In the genomic region with DNA sequence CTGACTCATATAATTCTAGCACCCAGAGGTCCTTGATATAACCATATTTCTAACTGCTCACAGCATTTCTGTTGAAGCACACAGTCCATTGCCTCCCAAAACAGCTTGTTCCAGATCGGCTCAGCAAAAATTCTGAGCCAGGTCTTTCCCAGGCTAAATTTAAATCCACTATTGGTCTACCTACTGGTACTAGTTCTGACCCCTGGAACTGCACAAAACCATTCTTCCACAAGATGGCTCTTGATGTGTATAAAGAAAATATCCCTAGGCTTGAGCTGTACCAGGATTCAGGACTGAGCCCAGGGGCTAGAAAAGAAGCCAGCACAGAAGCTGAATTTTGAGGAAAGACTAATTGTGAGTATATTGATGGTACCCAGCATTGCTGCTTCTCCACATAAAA, we compare ENCODE assay signal across 11 cellular contexts.
DNase-seq lines count a peak whose midpoint lies in the region; ATAC-seq and TF ChIP-seq lines count a peak whose summit lies in the region.
"Had no signal": no experiment of that assay in that cellular context is flagged by ENCODE, and none has a peak within 500 bp of the region (broad histone marks: within the 10 kb centered on the region; RNA-seq: fewer than 3 reads in every experiment).

No MANE protein-coding gene starts in this region.

- 88% methylated on average over 1 of the region's 1 CpG for WGBS in mammary epithelial cell (ENCODE audit: low coverage, missing lambda C conversion rate)

- H2AFZ ChIP-seq in mammary epithelial cell (ENCODE audit: low read depth, low read length) = no peak overlapping the region

- TF ChIP-seq CTCF in mammary epithelial cell (conservative IDR thresholded peaks at IDR 0.05 in 1 of 2, IDR thresholded peaks at IDR 0.05 in 1 of 2; ENCODE audit: extremely low read depth in 1 of 2, insufficient read depth in 1 of 2, low read depth in 1 of 2, low read length in 2 of 2) = peak in 1 of 2 donors; percentile 41
- TF ChIP-seq CTCF in MCF 10A (IDR thresholded peaks at IDR 0.05; ENCODE audit: unreplicated experiment) = no peak
- peak; percentile 39 for TF ChIP-seq CTCF in type B pancreatic cell (conservative IDR thresholded peaks at IDR 0.05)

- no TSS peak for BruUV-seq in mammary epithelial cell (replicated peaks; lab: Mats Ljungman, UMichigan)
- no TSS peak for BruUV-seq in MCF 10A (replicated peaks; lab: Mats Ljungman, UMichigan)

- no peak overlapping the region for H3K27ac ChIP-seq in mammary epithelial cell (ENCODE audit: insufficient read depth, low read depth, low read length)

- no peaks in the 10 kb centered on the region for H3K36me3 ChIP-seq in mammary epithelial cell (ENCODE audit: insufficient read depth, low read length)

- DNase-seq in mammary epithelial cell (peak; percentile 24), MCF 10A (ENCODE audit: unreplicated experiment) (no peak), amniotic stem cell (lab: John Stamatoyannopoulos, UW) (peak; percentile 22), left ventricle myocardium superior (no peak), type B pancreatic cell (ENCODE audit: extremely low spot score, unreplicated experiment) (no peak), NCI-H128 (lab: John Stamatoyannopoulos, UW; ENCODE audit: unreplicated experiment) (no peak)
- DNase-seq: activated CD4-positive, alpha-beta T cell treated with anti-CD3 and anti-CD28 coated beads for 36 hours; NCI-H510A treated with DMSO at 0.1 percent for 48 hours; stimulated activated naive B cell treated with anti-CD40 and anti-IgM and Interleukin-4, amounts not matched to agents 10 μg/mL and 1 μg/mL and 100 μg/mL, for 72 hours had no signal

- ATAC-seq in left ventricle myocardium superior (peak; percentile 71), HG03097 (IDR thresholded peaks at IDR 0.05; ENCODE audit: low FRiP score, unreplicated experiment) (no peak), GM21528 (IDR thresholded peaks at IDR 0.05; ENCODE audit: low FRiP score, unreplicated experiment) (no peak)
- ATAC-seq: activated CD4-positive, alpha-beta T cell treated with anti-CD3 and anti-CD28 coated beads for 36 hours; stimulated activated naive B cell treated with anti-CD40 and anti-IgM and Interleukin-4, amounts not matched to agents 10 μg/mL and 1 μg/mL and 100 μg/mL, for 72 hours had no signal

- POLR2A ChIA-PET in MCF 10A (lab: Yijun Ruan, JAX) = interaction anchor here (0.5 to 2.2 kb wide), 8 partner anchors 11 to 469 kb away, joined by 3 to 9 read pairs (median 4); a partner anchor contains a TSS

- H3K4me1 Mint-ChIP-seq in MCF 10A (ENCODE audit: insufficient read depth, unreplicated experiment) (peaks cover 24% of the 10 kb centered on the region), type B pancreatic cell (ENCODE audit: unreplicated experiment) (peaks cover 30% of the 10 kb centered on the region)
- H3K4me1 Mint-ChIP-seq: activated CD4-positive, alpha-beta T cell treated with anti-CD3 and anti-CD28 coated beads for 36 hours; stimulated activated naive B cell treated with anti-CD40 and anti-IgM and Interleukin-4, amounts not matched to agents 10 μg/mL and 1 μg/mL and 100 μg/mL, for 72 hours had no signal

- dilution Hi-C loops in mammary epithelial cell (cut with HindIII; ENCODE audit: low sequenced_read_pairs) = no loop called here

- intact Hi-C loops in mammary epithelial cell (cut with micrococcal nuclease) = loop anchor here (1.0 kb wide), 3 partner anchors 52 to 157 kb away; no protein-coding TSS in a partner anchor
- intact Hi-C loops in MCF 10A (cut with micrococcal nuclease) = no loop called here
- intact Hi-C loops in left ventricle myocardium superior (cut with micrococcal nuclease) = loop anchor here (10.0 kb wide), 1 partner anchor 155 kb away; a partner anchor contains a TSS

- CTCF ChIA-PET in mammary epithelial cell (lab: Charles Lee; ENCODE audit: low non-redundant PET) = interaction anchor here (0.7 to 1.7 kb wide), 5 partner anchors 11 to 159 kb away, joined by 3 to 21 read pairs (median 4); no protein-coding TSS in a partner anchor
- CTCF ChIA-PET in MCF 10A (lab: Yijun Ruan, JAX) = interaction anchor here (0.7 to 4.4 kb wide), 16 partner anchors 10 to 1570 kb away, joined by 3 to 51 read pairs (median 4); a partner anchor contains a TSS

- no peak overlapping the region for H3K4me3 Mint-ChIP-seq in MCF 10A (ENCODE audit: unreplicated experiment)
- no peak overlapping the region for H3K4me3 Mint-ChIP-seq in type B pancreatic cell
- H3K4me3 Mint-ChIP-seq: activated CD4-positive, alpha-beta T cell treated with anti-CD3 and anti-CD28 coated beads for 36 hours; stimulated activated naive B cell treated with anti-CD40 and anti-IgM and Interleukin-4, amounts not matched to agents 10 μg/mL and 1 μg/mL and 100 μg/mL, for 72 hours had no signal

- peaks cover 14% of the 10 kb centered on the region for H3K9me3 ChIP-seq in mammary epithelial cell (replicated peaks; ENCODE audit: insufficient read depth, low read length)

- peaks cover 12% of the 10 kb centered on the region for H3K4me1 ChIP-seq in mammary epithelial cell (ENCODE audit: insufficient read depth, low read length)

- no peak overlapping the region for H3K4me3 ChIP-seq in mammary epithelial cell (replicated peaks in 1 of 3; ENCODE audit: insufficient read depth in 1 of 3, low read depth in 2 of 3, low read length in 3 of 3)

- no peaks in the 10 kb centered on the region for H3K27me3 Mint-ChIP-seq in MCF 10A (ENCODE audit: insufficient read depth, unreplicated experiment)
- no peaks in the 10 kb centered on the region for H3K27me3 Mint-ChIP-seq in type B pancreatic cell

- in situ Hi-C loops in mammary epithelial cell (cut with MboI; ENCODE audit: low sequenced_read_pairs in 2 of 2) = no loop called here

- H3K79me2 ChIP-seq in mammary epithelial cell (ENCODE audit: insufficient read depth, low read length) = no peaks in the 10 kb centered on the region

- H3K4me2 ChIP-seq in mammary epithelial cell (ENCODE audit: insufficient read depth, low read depth, low read length) = no peak overlapping the region

- H4K20me1 ChIP-seq in mammary epithelial cell (ENCODE audit: insufficient read depth, low read length) = no peaks in the 10 kb centered on the region

- no peak overlapping the region for H3K27ac Mint-ChIP-seq in MCF 10A (ENCODE audit: low read depth, unreplicated experiment)
- H3K27ac Mint-ChIP-seq in type B pancreatic cell = peak overlapping the region; percentile 90
- H3K27ac Mint-ChIP-seq: activated CD4-positive, alpha-beta T cell treated with anti-CD3 and anti-CD28 coated beads for 36 hours; stimulated activated naive B cell treated with anti-CD40 and anti-IgM and Interleukin-4, amounts not matched to agents 10 μg/mL and 1 μg/mL and 100 μg/mL, for 72 hours had no signal

- H3K27me3 ChIP-seq in mammary epithelial cell (ENCODE audit: insufficient read depth, low read length) = no peaks in the 10 kb centered on the region

- no peak overlapping the region for H3K9ac ChIP-seq in mammary epithelial cell (ENCODE audit: insufficient read depth, low read length)

- H3K9me3 Mint-ChIP-seq in MCF 10A (ENCODE audit: unreplicated experiment) = no peaks in the 10 kb centered on the region
- no peaks in the 10 kb centered on the region for H3K9me3 Mint-ChIP-seq in type B pancreatic cell

- H3K36me3 Mint-ChIP-seq in MCF 10A (ENCODE audit: insufficient read depth, unreplicated experiment) = no peaks in the 10 kb centered on the region
- no peaks in the 10 kb centered on the region for H3K36me3 Mint-ChIP-seq in type B pancreatic cell
- H3K36me3 Mint-ChIP-seq: stimulated activated naive B cell treated with anti-CD40 and anti-IgM and Interleukin-4, amounts not matched to agents 10 μg/mL and 1 μg/mL and 100 μg/mL, for 72 hours had no signal

Comparison
In these comparisons a context has a peak if more than half of its experiments do, and no peak if none do; other contexts are left out.
1. DNase-seq: peak in mammary epithelial cell (single experiment) and amniotic stem cell (single experiment); none in MCF 10A (single experiment), left ventricle myocardium superior (single experiment), type B pancreatic cell (single experiment) and NCI-H128 (single experiment).